Comparison of ENCODE assay signal across 15 cellular contexts in genomic region chr7:22842383-22842903, GRCh38. TPM values are rescaled to one million over a fixed set of nuclear protein-coding genes. Genes with fewer than 3 reads are reported as not detected.
DNase-seq lines count a peak whose midpoint lies in the region; ATAC-seq and TF ChIP-seq lines count a peak whose summit lies in the region.
"Had no signal": no experiment of that assay in that cellular context is flagged by ENCODE, and none has a peak within 500 bp of the region (broad histone marks: within the 10 kb centered on the region; RNA-seq: fewer than 3 reads in every experiment).

No MANE protein-coding gene starts in this region.

- no peaks in the 10 kb centered on the region for H3K79me1 ChIP-seq in trophoblast cell (ENCODE audit: low read length)

- no peaks in the 10 kb centered on the region for H4K20me1 ChIP-seq in SK-N-SH (ENCODE audit: insufficient read depth)

- no peak overlapping the region for H2BK12ac ChIP-seq in trophoblast cell (ENCODE audit: low read length)

- H3K9me3 ChIP-seq in SK-N-SH (no peaks in the 10 kb centered on the region), heart right ventricle (no peaks in the 10 kb centered on the region), trophoblast cell (ENCODE audit: insufficient read depth, low read depth, low read length) (peaks cover 2% of the 10 kb centered on the region)

- H3K23ac ChIP-seq in trophoblast cell (ENCODE audit: low read length), result no peak overlapping the region

- no peak overlapping the region for H3K4me2 ChIP-seq in SK-N-SH
- no peak overlapping the region for H3K4me2 ChIP-seq in trophoblast cell (ENCODE audit: low read length)

- no peak overlapping the region for H2AK5ac ChIP-seq in trophoblast cell (ENCODE audit: low read length)

- H3K27me3 ChIP-seq in SK-N-SH (ENCODE audit: insufficient read depth) (peaks cover 44% of the 10 kb centered on the region; the same call in 1 of the 2 replicates), heart right ventricle (no peaks in the 10 kb centered on the region), rectal smooth muscle tissue (ENCODE audit: control insufficient read depth, insufficient read depth, low read length) (no peaks in the 10 kb centered on the region), trophoblast cell (ENCODE audit: insufficient read depth, low read length) (no peaks in the 10 kb centered on the region)

- H3K4ac ChIP-seq in trophoblast cell (ENCODE audit: low read depth, low read length), result no peak overlapping the region

- peak in 1 of 2 experiments; percentile 40; a peak in 1 of 4 replicates for TF ChIP-seq EP300 in SK-N-SH (IDR thresholded peaks at IDR 0.05; ENCODE audit: borderline replicate concordance in 1 of 2, low read depth in 1 of 2, low read length in 1 of 2)

- intact Hi-C loops in heart right ventricle (cut with DNase I), result loop anchor here in 1 of 10 donors (10.0 kb wide), 1 partner anchor 212 kb away; no protein-coding TSS in a partner anchor

- CTCF ChIA-PET in SK-N-SH (lab: Yijun Ruan, JAX), result no interaction called here

- DNase-seq in EH (ENCODE audit: low read depth) (peak; percentile 47), SK-N-SH (no peak), heart right ventricle (no peak), SW480 (ENCODE audit: low spot score) (no peak), NCI-H1417 treated with DMSO at 0.1 percent for 48 hours (lab: John Stamatoyannopoulos, UW) (no peak), trophoblast cell (no peak)
- DNase-seq: activated T-cell treated with anti-CD3 and anti-CD28 coated beads, Interleukin-2, amount 50 U/mL, for 72 hours; CD4-positive, alpha-beta T cell; central memory CD4-positive, alpha-beta T cell; Kasumi-1; NCI-H226; SIG-M5 had no signal

- H3K4me1 ChIP-seq in SK-N-SH (ENCODE audit: control insufficient read depth in 1 of 2, insufficient read depth in 2 of 2, low read depth in 1 of 2, low read length in 1 of 2) (peaks cover 0 to 5% of the 10 kb centered on the region in 2 experiments; a peak in 1 of 4 replicates), heart right ventricle (peaks cover 0 to 14% (median 8%) of the 10 kb centered on the region in 9 donors), rectal smooth muscle tissue (ENCODE audit: control insufficient read depth, insufficient read depth, low read length) (no peaks in the 10 kb centered on the region), trophoblast cell (ENCODE audit: control insufficient read depth in 1 of 2, insufficient read depth in 2 of 2, low read length in 2 of 2) (peaks cover 2 to 6% of the 10 kb centered on the region in 2 experiments)

- 54% methylated on average over 6 of the region's 6 CpGs for WGBS in SK-N-SH (ENCODE audit: low lambda C conversion rate)
- 58 to 65% methylated on average over 6 of the region's 6 CpGs for WGBS in heart right ventricle, 2 donors
- WGBS in trophoblast cell (ENCODE audit: extremely low coverage, insufficient coverage, insufficient read length), result no CpG with 5 or more reads among the region's 6 CpGs

- H3K36me3 ChIP-seq in SK-N-SH (replicated peaks in 1 of 2; ENCODE audit: control insufficient read depth in 1 of 2, insufficient read depth in 2 of 2, low read length in 1 of 2) (no peaks in the 10 kb centered on the region), heart right ventricle (no peaks in the 10 kb centered on the region), rectal smooth muscle tissue (ENCODE audit: control insufficient read depth, insufficient read depth, low read length) (no peaks in the 10 kb centered on the region), trophoblast cell (ENCODE audit: control insufficient read depth in 1 of 2, insufficient read depth in 2 of 2, low read length in 2 of 2) (no peaks in the 10 kb centered on the region)

- no peak overlapping the region for H4K91ac ChIP-seq in trophoblast cell (ENCODE audit: low read depth, low read length)

- H2AFZ ChIP-seq in SK-N-SH (ENCODE audit: low read depth) (peak overlapping the region; percentile 8; the same call in 1 of the 2 replicates), trophoblast cell (ENCODE audit: insufficient read depth, low read length, poor library complexity) (no peak overlapping the region)

- H2BK120ac ChIP-seq in trophoblast cell (ENCODE audit: insufficient read depth, low read length, poor library complexity), result no peak overlapping the region

- no peak overlapping the region for H4K12ac ChIP-seq in trophoblast cell (ENCODE audit: low read depth, low read length)

- TF ChIP-seq CTCF in SK-N-SH (IDR thresholded peaks at IDR 0.05) (no peak), heart right ventricle (IDR thresholded peaks at IDR 0.05) (no peak)

- H3K4me3 ChIP-seq in SK-N-SH (ENCODE audit: low read depth in 2 of 2, low read length in 1 of 2) (no peak overlapping the region), heart right ventricle (no peak overlapping the region), rectal smooth muscle tissue (ENCODE audit: low read length) (no peak overlapping the region), trophoblast cell (ENCODE audit: low read depth, low read length) (no peak overlapping the region)

- no peak overlapping the region for H3K9ac ChIP-seq in SK-N-SH
- no peak overlapping the region for H3K9ac ChIP-seq in rectal smooth muscle tissue (ENCODE audit: low read length)
- H3K9ac ChIP-seq in trophoblast cell (ENCODE audit: low read length), result no peak overlapping the region

- H3K14ac ChIP-seq in trophoblast cell (ENCODE audit: low read length), result no peak overlapping the region

- TF ChIP-seq RAD21 in SK-N-SH (IDR thresholded peaks at IDR 0.05; ENCODE audit: low read length), result no peak

- peak overlapping the region in 1 of 2 experiments; percentile 41; a peak in 1 of 4 replicates for H3K27ac ChIP-seq in SK-N-SH (ENCODE audit: low read depth in 2 of 2, low read length in 1 of 2)
- peak overlapping the region in 9 of 10 donors; percentile 4 to 74 (median 56) for H3K27ac ChIP-seq in heart right ventricle
- H3K27ac ChIP-seq in rectal smooth muscle tissue (ENCODE audit: low read depth, low read length), result peak overlapping the region; percentile 53
- no peak overlapping the region for H3K27ac ChIP-seq in trophoblast cell (ENCODE audit: low read depth, low read length)

- H2BK5ac ChIP-seq in trophoblast cell (ENCODE audit: low read depth, low read length, poor library complexity), result no peak overlapping the region

- POLR2A ChIA-PET in SK-N-SH (lab: Yijun Ruan, JAX), result no interaction called here

- no peaks in the 10 kb centered on the region for H3F3A ChIP-seq in SK-N-SH (replicated peaks; ENCODE audit: insufficient read depth)

- H4K8ac ChIP-seq in trophoblast cell (ENCODE audit: low read depth, low read length), result no peak overlapping the region

- ATAC-seq in heart right ventricle (peak in 7 of 8 donors; percentile 44 to 84 (median 73)), HG02610 (IDR thresholded peaks at IDR 0.05; ENCODE audit: unreplicated experiment) (no peak)
- ATAC-seq: activated T-cell treated with anti-CD3 and anti-CD28 coated beads, Interleukin-2, amount 50 U/mL, for 72 hours; left colon had no signal

- H3K9me2 ChIP-seq in SK-N-SH, result no peaks in the 10 kb centered on the region

- H3K79me2 ChIP-seq in SK-N-SH (ENCODE audit: insufficient read depth), result no peaks in the 10 kb centered on the region
- no peaks in the 10 kb centered on the region for H3K79me2 ChIP-seq in trophoblast cell (ENCODE audit: control insufficient read depth, insufficient read depth, low read length, poor library complexity)

- H3K18ac ChIP-seq in trophoblast cell (ENCODE audit: low read length), result no peak overlapping the region

TF ChIP-seq in SK-N-SH, 30 proteins besides CTCF, POLR2A, EP300 and RAD21 (continues in another document):
- TF ChIP-seq IRF3 (IDR thresholded peaks at IDR 0.05; ENCODE audit: low read depth, low read length) (no peak), MXI1 (IDR thresholded peaks at IDR 0.05; ENCODE audit: low read depth, low read length) (no peak), NFIC (IDR thresholded peaks at IDR 0.05; ENCODE audit: borderline replicate concordance) (no peak), RCOR1 (IDR thresholded peaks at IDR 0.05; ENCODE audit: low read length) (no peak), RFX5 (IDR thresholded peaks at IDR 0.05; ENCODE audit: low read length) (no peak), POLR2AphosphoS5 (IDR thresholded peaks at IDR 0.05; ENCODE audit: low read depth, low read length) (no peak), TCF12 (IDR thresholded peaks at IDR 0.05) (no peak), ELF1 (IDR thresholded peaks at IDR 0.05) (no peak)

RNA-seq across cellular contexts. Expression of gene TOMM7, which starts 19.8 kb away (rescaled TPM):
- polyA plus RNA-seq in SK-N-SH (2012; rRNA removed) (453 and 546 TPM in 2 replicates), heart right ventricle (100 to 1,000 TPM; 149 to 346 TPM)
- 577 and 786 TPM in 2 replicates for polyA plus RNA-seq in SK-N-SH (2012; cell fraction: cytosol; rRNA removed)
- 127 and 172 TPM in 2 replicates for polyA plus RNA-seq in SK-N-SH (2012; cell fraction: nucleus; rRNA removed)
- total RNA-seq in heart right ventricle, result 100 to 1,000 TPM; 454 to 532 (median 524) TPM
- 213 and 220 TPM in 2 replicates for polyA plus RNA-seq in trophoblast cell (2013)
